8 cellular contexts compared by ENCODE assay signal in the genomic region with DNA sequence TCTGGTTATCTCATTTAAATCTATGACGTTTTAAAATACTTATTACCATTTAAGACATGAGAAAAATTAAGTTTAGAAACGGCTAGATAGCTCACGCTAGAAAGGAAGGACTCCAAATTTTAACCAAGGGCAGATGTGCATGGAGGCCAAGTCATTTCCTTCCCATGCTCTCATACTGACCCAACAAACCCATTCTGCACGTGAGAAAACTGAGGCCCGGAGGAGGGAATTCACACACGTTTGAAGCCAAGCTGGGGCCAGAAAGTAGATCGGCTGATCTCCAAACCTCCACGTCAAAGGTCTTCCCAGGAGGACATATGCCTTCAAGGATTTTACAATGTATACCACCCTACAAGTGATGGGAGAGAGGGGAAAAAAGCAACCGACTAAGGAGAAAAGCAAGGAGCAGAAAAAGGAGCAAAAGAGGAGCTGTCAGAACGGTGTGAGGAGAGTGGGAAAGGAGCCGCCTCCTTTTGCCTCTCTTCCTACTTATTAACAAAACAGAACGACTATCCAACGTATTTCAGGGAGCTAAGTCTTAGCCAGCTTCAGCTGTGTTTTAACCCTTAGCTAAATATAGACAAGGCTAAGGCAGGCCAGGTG. TPM values are rescaled to one million over a fixed set of nuclear protein-coding genes. Genes with fewer than 3 reads are reported as not detected.
DNase-seq lines count a peak whose midpoint lies in the region; ATAC-seq lines count a peak whose summit lies in the region.

No MANE protein-coding gene starts in this region.

- DNase-seq in T-helper 2 cell treated with Interferon-gamma antibody and Interleukin-4, amounts not matched to agents 5 μg/mL and 100 μg/mL, for 36 hours (ENCODE audit: low spot score) = no peak
- no peak for DNase-seq in T-helper 2 cell
- DNase-seq in activated T-helper 2 cell treated with anti-CD3 and anti-CD28 coated beads, Interferon-gamma antibody, Interleukin-2, Interleukin-4, amounts not matched to agents 10 μg/mL and 5 μg/mL and 100 μg/mL, durations not matched to agents 14 hours and 24 hours and 36 hours (ENCODE audit: low spot score) = no peak
- DNase-seq in stimulated activated naive B cell treated with anti-CD40 and anti-IgM and Interleukin-4, amounts not matched to agents 10 μg/mL and 1 μg/mL and 100 μg/mL, for 72 hours = no peak
- no peak for DNase-seq in stimulated activated CD4-positive, alpha-beta T cell treated with anti-CD3 and anti-CD28 coated beads, Interleukin-15, amount 100 ng/mL, for 24 hours
- no peak for DNase-seq in GF-D8 (lab: John Stamatoyannopoulos, UW)

- H3K4me3 ChIP-seq in iPS-15b (ENCODE audit: low read depth, low read length) = peak overlapping the region; percentile 77

- H3K36me3 Mint-ChIP-seq in T-helper 2 cell treated with Interferon-gamma antibody and Interleukin-4, amounts not matched to agents 5 μg/mL and 100 μg/mL, for 36 hours (ENCODE audit: low read depth) = peaks cover 22% of the 10 kb centered on the region
- H3K36me3 Mint-ChIP-seq in activated T-helper 2 cell treated with anti-CD3 and anti-CD28 coated beads, Interferon-gamma antibody, Interleukin-2, Interleukin-4, amounts not matched to agents 10 μg/mL and 5 μg/mL and 100 μg/mL, durations not matched to agents 14 hours and 24 hours and 36 hours (ENCODE audit: low read depth) = peaks cover 24% of the 10 kb centered on the region
- peaks cover 11 to 12% of the 10 kb centered on the region in 2 donors for H3K36me3 Mint-ChIP-seq in stimulated activated naive B cell treated with anti-CD40 and anti-IgM and Interleukin-4, amounts not matched to agents 10 μg/mL and 1 μg/mL and 100 μg/mL, for 72 hours

- intact Hi-C loops in activated T-helper 2 cell treated with anti-CD3 and anti-CD28 coated beads, Interferon-gamma antibody, Interleukin-2, Interleukin-4, amounts not matched to agents 10 μg/mL and 5 μg/mL and 100 μg/mL, durations not matched to agents 14 hours and 24 hours and 36 hours (cut with micrococcal nuclease) = loop anchor here (1.0 to 2.0 kb wide), 5 partner anchors 35 to 447 kb away; partner anchors contain the start of gene HERC4

- peak overlapping the region; percentile 71 for H3K9ac ChIP-seq in iPS-15b (ENCODE audit: low read depth, low read length)

- no peak for ATAC-seq in stimulated activated naive B cell treated with anti-CD40 and anti-IgM and Interleukin-4, amounts not matched to agents 10 μg/mL and 1 μg/mL and 100 μg/mL, for 72 hours (replicated peaks)
- ATAC-seq in HG03039 (IDR thresholded peaks at IDR 0.05; ENCODE audit: unreplicated experiment) = no peak

- H3K9me3 Mint-ChIP-seq in T-helper 2 cell treated with Interferon-gamma antibody and Interleukin-4, amounts not matched to agents 5 μg/mL and 100 μg/mL, for 36 hours = no peaks in the 10 kb centered on the region
- H3K9me3 Mint-ChIP-seq in activated T-helper 2 cell treated with anti-CD3 and anti-CD28 coated beads, Interferon-gamma antibody, Interleukin-2, Interleukin-4, amounts not matched to agents 10 μg/mL and 5 μg/mL and 100 μg/mL, durations not matched to agents 14 hours and 24 hours and 36 hours = no peaks in the 10 kb centered on the region
- no peaks in the 10 kb centered on the region for H3K9me3 Mint-ChIP-seq in stimulated activated naive B cell treated with anti-CD40 and anti-IgM and Interleukin-4, amounts not matched to agents 10 μg/mL and 1 μg/mL and 100 μg/mL, for 72 hours

- H3K36me3 ChIP-seq in iPS-15b (ENCODE audit: control insufficient read depth, insufficient read depth, low read length) = peaks cover 12% of the 10 kb centered on the region

- peaks cover 3% of the 10 kb centered on the region for H3K27me3 Mint-ChIP-seq in T-helper 2 cell treated with Interferon-gamma antibody and Interleukin-4, amounts not matched to agents 5 μg/mL and 100 μg/mL, for 36 hours (ENCODE audit: low read depth)
- H3K27me3 Mint-ChIP-seq in activated T-helper 2 cell treated with anti-CD3 and anti-CD28 coated beads, Interferon-gamma antibody, Interleukin-2, Interleukin-4, amounts not matched to agents 10 μg/mL and 5 μg/mL and 100 μg/mL, durations not matched to agents 14 hours and 24 hours and 36 hours (ENCODE audit: low read depth) = peaks cover 2% of the 10 kb centered on the region
- H3K27me3 Mint-ChIP-seq in stimulated activated naive B cell treated with anti-CD40 and anti-IgM and Interleukin-4, amounts not matched to agents 10 μg/mL and 1 μg/mL and 100 μg/mL, for 72 hours = no peaks in the 10 kb centered on the region

- H3K27me3 ChIP-seq in iPS-15b (ENCODE audit: control insufficient read depth, insufficient read depth, low read length) = no peaks in the 10 kb centered on the region

- H3K9me3 ChIP-seq in iPS-15b (ENCODE audit: control insufficient read depth, insufficient read depth, low read length) = no peaks in the 10 kb centered on the region

- peak overlapping the region; percentile 93 for H3K27ac Mint-ChIP-seq in T-helper 2 cell treated with Interferon-gamma antibody and Interleukin-4, amounts not matched to agents 5 μg/mL and 100 μg/mL, for 36 hours
- H3K27ac Mint-ChIP-seq in activated T-helper 2 cell treated with anti-CD3 and anti-CD28 coated beads, Interferon-gamma antibody, Interleukin-2, Interleukin-4, amounts not matched to agents 10 μg/mL and 5 μg/mL and 100 μg/mL, durations not matched to agents 14 hours and 24 hours and 36 hours = peak overlapping the region; percentile 97
- peak overlapping the region; percentile 98 for H3K27ac Mint-ChIP-seq in stimulated activated naive B cell treated with anti-CD40 and anti-IgM and Interleukin-4, amounts not matched to agents 10 μg/mL and 1 μg/mL and 100 μg/mL, for 72 hours

- peaks cover 24% of the 10 kb centered on the region for H3K4me1 Mint-ChIP-seq in T-helper 2 cell treated with Interferon-gamma antibody and Interleukin-4, amounts not matched to agents 5 μg/mL and 100 μg/mL, for 36 hours (ENCODE audit: low read depth)
- H3K4me1 Mint-ChIP-seq in activated T-helper 2 cell treated with anti-CD3 and anti-CD28 coated beads, Interferon-gamma antibody, Interleukin-2, Interleukin-4, amounts not matched to agents 10 μg/mL and 5 μg/mL and 100 μg/mL, durations not matched to agents 14 hours and 24 hours and 36 hours (ENCODE audit: low read depth) = peaks cover 19% of the 10 kb centered on the region
- peaks cover 6 to 20% of the 10 kb centered on the region in 2 donors for H3K4me1 Mint-ChIP-seq in stimulated activated naive B cell treated with anti-CD40 and anti-IgM and Interleukin-4, amounts not matched to agents 10 μg/mL and 1 μg/mL and 100 μg/mL, for 72 hours

- H3K4me1 ChIP-seq in iPS-15b (ENCODE audit: control insufficient read depth, insufficient read depth, low read length) = peaks cover 10% of the 10 kb centered on the region

- peak overlapping the region; percentile 89 for H3K4me3 Mint-ChIP-seq in T-helper 2 cell treated with Interferon-gamma antibody and Interleukin-4, amounts not matched to agents 5 μg/mL and 100 μg/mL, for 36 hours
- H3K4me3 Mint-ChIP-seq in activated T-helper 2 cell treated with anti-CD3 and anti-CD28 coated beads, Interferon-gamma antibody, Interleukin-2, Interleukin-4, amounts not matched to agents 10 μg/mL and 5 μg/mL and 100 μg/mL, durations not matched to agents 14 hours and 24 hours and 36 hours (ENCODE audit: low read depth) = peak overlapping the region; percentile 91
- H3K4me3 Mint-ChIP-seq in stimulated activated naive B cell treated with anti-CD40 and anti-IgM and Interleukin-4, amounts not matched to agents 10 μg/mL and 1 μg/mL and 100 μg/mL, for 72 hours = peak overlapping the region; percentile 91 to 93

RNA-seq across cellular contexts. Expression of gene SIRT1, which starts 0.6 kb away (rescaled TPM):
- total RNA-seq in activated T-helper 2 cell treated with anti-CD3 and anti-CD28 coated beads, Interferon-gamma antibody, Interleukin-2, Interleukin-4, amounts not matched to agents 10 μg/mL and 5 μg/mL and 100 μg/mL, durations not matched to agents 14 hours and 24 hours and 36 hours = 25.3 and 25.6 TPM in 2 replicates

RNA-seq across cellular contexts. Expression of gene DNAJC12, which starts 45.8 kb away (rescaled TPM):
- 11.0 and 12.6 TPM in 2 replicates for total RNA-seq in activated T-helper 2 cell treated with anti-CD3 and anti-CD28 coated beads, Interferon-gamma antibody, Interleukin-2, Interleukin-4, amounts not matched to agents 10 μg/mL and 5 μg/mL and 100 μg/mL, durations not matched to agents 14 hours and 24 hours and 36 hours
